ENCODE assay signal across 13 cellular contexts in the genomic region with DNA sequence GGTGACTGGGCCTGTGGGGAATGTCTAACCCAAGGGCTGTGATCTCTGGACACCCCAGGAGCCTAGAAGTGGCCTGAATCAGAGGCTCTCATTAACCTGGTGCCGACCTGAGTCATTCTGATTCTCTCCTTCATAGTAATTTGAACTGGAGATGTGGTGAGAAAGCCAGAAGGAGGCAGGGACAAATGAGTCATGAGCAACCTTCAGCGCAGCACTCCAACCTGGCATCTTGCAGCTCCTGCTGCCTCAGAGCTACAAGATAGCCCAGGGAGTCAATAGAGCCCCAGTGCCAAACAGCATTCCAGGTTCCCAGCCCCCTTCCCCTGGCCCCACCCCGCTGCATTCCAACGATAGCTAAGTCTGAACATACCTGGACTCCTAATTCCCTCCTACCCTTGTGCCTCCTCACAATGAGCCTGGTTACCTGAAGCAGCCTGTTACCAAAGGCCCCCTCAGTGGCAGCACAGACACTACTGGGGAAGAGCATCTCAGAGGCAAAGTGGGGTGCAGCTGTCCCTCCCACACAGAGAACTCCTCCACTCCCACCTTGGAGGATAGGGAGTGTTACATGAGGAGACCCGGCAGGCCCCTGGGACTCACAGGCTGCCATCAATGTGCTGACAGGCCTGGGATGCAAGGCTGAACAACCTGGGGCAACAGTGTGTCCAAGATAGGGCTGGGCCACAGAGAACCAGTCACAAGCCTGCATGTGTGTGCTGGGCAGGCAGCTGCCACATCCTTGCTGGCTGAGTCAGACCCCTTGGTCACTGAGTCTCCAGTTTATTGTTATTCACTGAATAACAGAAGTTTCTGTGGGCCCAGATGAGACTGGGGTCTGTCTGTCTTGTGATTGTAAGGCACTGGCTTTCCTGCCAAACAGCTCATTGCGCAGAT.
DNase-seq lines count a peak whose midpoint lies in the region; ATAC-seq and TF ChIP-seq lines count a peak whose summit lies in the region.
"Had no signal": no experiment of that assay in that cellular context is flagged by ENCODE, and none has a peak within 500 bp of the region (broad histone marks: within the 10 kb centered on the region; RNA-seq: fewer than 3 reads in every experiment).

No MANE protein-coding gene starts in this region.

- TF ChIP-seq EP300 in gastroesophageal sphincter (IDR thresholded peaks at IDR 0.05) = no peak

- H3K9me3 ChIP-seq in left lung (no peaks in the 10 kb centered on the region), gastroesophageal sphincter (no peaks in the 10 kb centered on the region)
- H3K9me3 ChIP-seq: tibial artery had no signal

- H3K36me3 ChIP-seq in left lung (no peaks in the 10 kb centered on the region), gastroesophageal sphincter (no peaks in the 10 kb centered on the region)
- H3K36me3 ChIP-seq: tibial artery had no signal

- ATAC-seq in left lung (peak; percentile 82), gastroesophageal sphincter (no peak)
- ATAC-seq: HepG2 had no signal

- H3K4me1 ChIP-seq in left lung (peaks cover 11 to 25% of the 10 kb centered on the region in 2 donors), gastroesophageal sphincter (peaks cover 3 to 29% (median 17%) of the 10 kb centered on the region in 3 donors)

- DNase-seq in COLO829 (ENCODE audit: low spot score) (peak; percentile 75), HS-5 (ENCODE audit: low read depth) (peak; percentile 64), astrocyte of the spinal cord (ENCODE audit: low read depth, low spot score) (peak; percentile 80), left lung (peak; percentile 63 to 77), superior temporal gyrus (ENCODE audit: extremely low spot score) (no peak), T-helper 1 cell (no peak), HuH-7.5 (ENCODE audit: low spot score) (no peak)
- DNase-seq: activated CD4-positive, alpha-beta T cell treated with anti-CD3 and anti-CD28 coated beads, Interleukin-2, amount 50 U/mL, for 1 hour; GDM1; NCI-H774; tibial artery had no signal

- TF ChIP-seq CTCF in astrocyte of the spinal cord (IDR thresholded peaks at IDR 0.05; ENCODE audit: low read depth, low read length) (no peak), left lung (IDR thresholded peaks at IDR 0.05) (no peak), gastroesophageal sphincter (IDR thresholded peaks at IDR 0.05) (no peak)

- H3K4me3 ChIP-seq in astrocyte of the spinal cord (ENCODE audit: low read depth, low read length) (no peak overlapping the region), left lung (no peak overlapping the region), gastroesophageal sphincter (no peak overlapping the region)
- H3K4me3 ChIP-seq: tibial artery had no signal

- H3K27me3 ChIP-seq in left lung = peaks cover 40 to 99% of the 10 kb centered on the region in 2 donors
- peaks cover 93% of the 10 kb centered on the region for H3K27me3 ChIP-seq in gastroesophageal sphincter

- TF ChIP-seq POLR2A in gastroesophageal sphincter (IDR thresholded peaks at IDR 0.05) = no peak

- WGBS in gastroesophageal sphincter (ENCODE audit: low coverage in 1 of 2), 2 donors = 80% methylated on average over 1 of the region's 6 CpGs; no CpG with 5 or more reads in 1 of the 2 donors

- in situ Hi-C loops in astrocyte of the spinal cord (cut with HindIII; ENCODE audit: low sequenced_read_pairs) = no loop called here

- H3K27ac ChIP-seq in left lung = no peak overlapping the region
- no peak overlapping the region for H3K27ac ChIP-seq in gastroesophageal sphincter
- H3K27ac ChIP-seq: tibial artery had no signal

- intact Hi-C loops in left lung (cut with DNase I) = no loop called here

Comparison
In these comparisons a context has a peak if more than half of its experiments do, and no peak if none do; other contexts are left out.
1. DNase-seq: peak in COLO829 (single experiment), HS-5 (single experiment), astrocyte of the spinal cord (single experiment) and left lung (2 of 2); none in superior temporal gyrus (single experiment), T-helper 1 cell (0 of 5) and HuH-7.5 (single experiment).